16 cellular contexts compared by ENCODE assay signal in genomic region chr10:7274293-7274692, GRCh38.
DNase-seq lines count a peak whose midpoint lies in the region; ATAC-seq and TF ChIP-seq lines count a peak whose summit lies in the region.
"Had no signal": no experiment of that assay in that cellular context is flagged by ENCODE, and none has a peak within 500 bp of the region (broad histone marks: within the 10 kb centered on the region; RNA-seq: fewer than 3 reads in every experiment).

No MANE protein-coding gene starts in this region.

- peak overlapping the region in 6 of 7 donors; percentile 30 to 69 (median 48) for H3K27ac Mint-ChIP-seq in CD4-positive, alpha-beta memory T cell
- peak overlapping the region in 7 of 9 donors; percentile 1 to 86 (median 84) for H3K27ac Mint-ChIP-seq in naive thymus-derived CD4-positive, alpha-beta T cell

- POLR2A ChIA-PET in CD4-positive, alpha-beta memory T cell (lab: Charles Lee; ENCODE audit: partially characterized antibody): no interaction called here
- POLR2A ChIA-PET in naive thymus-derived CD4-positive, alpha-beta T cell (lab: Charles Lee): interaction anchor here (1.5 kb wide), 1 partner anchor 9 kb away, joined by 6 read pairs; no protein-coding TSS in a partner anchor

- H3K9me3 ChIP-seq in CD4-positive, alpha-beta memory T cell (ENCODE audit: control insufficient read depth in 1 of 2, low read length in 2 of 2): no peaks in the 10 kb centered on the region
- no peaks in the 10 kb centered on the region for H3K9me3 ChIP-seq in naive thymus-derived CD4-positive, alpha-beta T cell (ENCODE audit: control insufficient read depth in 2 of 3, low read length in 3 of 3)

- DNase-seq in NCI-H82 (lab: John Stamatoyannopoulos, UW) (peak; percentile 6), NCI-H82 treated with DMSO at 0.1 percent for 48 hours (lab: John Stamatoyannopoulos, UW; ENCODE audit: unreplicated experiment) (no peak), NCI-H2107 treated with DMSO at 0.1 percent for 48 hours (lab: John Stamatoyannopoulos, UW; ENCODE audit: unreplicated experiment) (no peak), kidney tubule cell (ENCODE audit: low spot score) (no peak), NCI-H1048 (lab: John Stamatoyannopoulos, UW) (no peak)
- DNase-seq in CD4-positive, alpha-beta memory T cell: no peak
- DNase-seq in naive thymus-derived CD4-positive, alpha-beta T cell: no peak
- DNase-seq: DMS79, NCI-H1092 treated with DMSO at 0.1 percent for 48 hours, NCI-H146, NCI-H510A, NCI-H774, RPMI8226, SHP77 treated with DMSO at 0.1 percent for 48 hours had no signal

- H3K27ac ChIP-seq in CD4-positive, alpha-beta memory T cell (ENCODE audit: low read depth, low read length): no peak overlapping the region
- H3K27ac ChIP-seq in naive thymus-derived CD4-positive, alpha-beta T cell (ENCODE audit: low read depth, low read length): no peak overlapping the region
- H3K27ac ChIP-seq: KMS-11 had no signal

- no peaks in the 10 kb centered on the region for H3K27me3 ChIP-seq in CD4-positive, alpha-beta memory T cell (ENCODE audit: insufficient read depth, low read length)
- H3K27me3 ChIP-seq in naive thymus-derived CD4-positive, alpha-beta T cell (ENCODE audit: control insufficient read depth in 2 of 2, insufficient read depth in 2 of 2, low read length in 2 of 2): no peaks in the 10 kb centered on the region

- no peak overlapping the region for H3K4me3 ChIP-seq in CD4-positive, alpha-beta memory T cell (ENCODE audit: low read length in 2 of 2)
- H3K4me3 ChIP-seq in naive thymus-derived CD4-positive, alpha-beta T cell (ENCODE audit: low read length): no peak overlapping the region

- intact Hi-C loops in CD4-positive, alpha-beta memory T cell (cut with micrococcal nuclease): no loop called here
- intact Hi-C loops in naive thymus-derived CD4-positive, alpha-beta T cell (cut with micrococcal nuclease): loop anchor here in 1 of 2 donors (5.0 to 10.0 kb wide), 2 partner anchors 113 to 1979 kb away; no protein-coding TSS in a partner anchor

- no peak overlapping the region for H3K4me3 Mint-ChIP-seq in CD4-positive, alpha-beta memory T cell
- H3K4me3 Mint-ChIP-seq in naive thymus-derived CD4-positive, alpha-beta T cell: peak overlapping the region in 2 of 10 donors; percentile 9 to 52

- CTCF ChIA-PET in CD4-positive, alpha-beta memory T cell (lab: Charles Lee; ENCODE audit: partially characterized antibody): interaction anchor here (0.9 to 1.4 kb wide), 3 partner anchors 19 to 137 kb away, joined by 3 to 4 read pairs (median 3); partner anchors contain the start of gene SFMBT2
- CTCF ChIA-PET in naive thymus-derived CD4-positive, alpha-beta T cell (lab: Charles Lee): interaction anchor here (0.9 kb wide), 1 partner anchor 14 kb away, joined by 3 read pairs; no protein-coding TSS in a partner anchor

- no peak for ATAC-seq in SK-N-SH treated with all-trans-retinoic acid at 6 μM for 48 hours
- ATAC-seq in naive thymus-derived CD4-positive, alpha-beta T cell: no peak

- H3K27me3 Mint-ChIP-seq in CD4-positive, alpha-beta memory T cell: no peaks in the 10 kb centered on the region
- no peaks in the 10 kb centered on the region for H3K27me3 Mint-ChIP-seq in naive thymus-derived CD4-positive, alpha-beta T cell

- peaks cover 0 to 10% (median 6%) of the 10 kb centered on the region in 8 donors for H3K9me3 Mint-ChIP-seq in CD4-positive, alpha-beta memory T cell
- H3K9me3 Mint-ChIP-seq in naive thymus-derived CD4-positive, alpha-beta T cell: peaks cover 0 to 10% (median 3%) of the 10 kb centered on the region in 11 donors

- peaks cover 26% of the 10 kb centered on the region for H3K4me1 ChIP-seq in CD4-positive, alpha-beta memory T cell (ENCODE audit: insufficient read depth, low read length)
- peaks cover 11 to 39% of the 10 kb centered on the region in 2 donors for H3K4me1 ChIP-seq in naive thymus-derived CD4-positive, alpha-beta T cell (ENCODE audit: control insufficient read depth in 2 of 2, insufficient read depth in 2 of 2, low read length in 2 of 2)

- H3K4me1 Mint-ChIP-seq in CD4-positive, alpha-beta memory T cell: peaks cover 24 to 71% (median 42%) of the 10 kb centered on the region in 4 donors
- H3K4me1 Mint-ChIP-seq in naive thymus-derived CD4-positive, alpha-beta T cell: peaks cover 45 to 93% (median 87%) of the 10 kb centered on the region in 7 donors

- peaks cover 28 to 39% of the 10 kb centered on the region in 2 donors for H3K36me3 Mint-ChIP-seq in CD4-positive, alpha-beta memory T cell
- H3K36me3 Mint-ChIP-seq in naive thymus-derived CD4-positive, alpha-beta T cell: peaks cover 8 to 49% (median 37%) of the 10 kb centered on the region in 5 donors

- no peaks in the 10 kb centered on the region for H3K36me3 ChIP-seq in CD4-positive, alpha-beta memory T cell (ENCODE audit: insufficient read depth, low read length)
- peaks cover 0 to 16% (median 0%) of the 10 kb centered on the region in 3 experiments for H3K36me3 ChIP-seq in naive thymus-derived CD4-positive, alpha-beta T cell (ENCODE audit: control insufficient read depth in 2 of 3, insufficient read depth in 3 of 3, low read length in 3 of 3)

TF ChIP-seq in SK-N-SH treated with all-trans-retinoic acid at 6 μM for 48 hours, 23 proteins besides CTCF, POLR2A, EP300 and RAD21:
- TF ChIP-seq TCF4 (CRISPR knock-in tag; IDR thresholded peaks at IDR 0.05; ENCODE audit: borderline replicate concordance) (peak; percentile 36; the same call in 1 of the 2 replicates), ZNF70 (CRISPR knock-in tag; IDR thresholded peaks at IDR 0.05) (no peak)
